In genomic region chr2:45540942-45541341, GRCh38 we compare ENCODE assay signal across 28 cellular contexts.
"Had no signal": no experiment of that assay in that cellular context is flagged by ENCODE, and none has a peak within 500 bp of the region (broad histone marks: within the 10 kb centered on the region; RNA-seq: fewer than 3 reads in every experiment).

No MANE protein-coding gene starts in this region.

- FAIRE-seq: colon had no signal

- H3K4me1 ChIP-seq: gastrocnemius medialis, left lung, psoas muscle, tibial nerve, upper lobe of left lung, uterus had no signal

- H3K36me3 ChIP-seq: ovary, uterus had no signal

- H3K9me3 ChIP-seq: gastrocnemius medialis, thoracic aorta, uterus had no signal

- H3K27me3 Mint-ChIP-seq: naive B cell; stimulated activated naive B cell treated with anti-CD40 and anti-IgM and Interleukin-4, amounts not matched to agents 10 μg/mL and 1 μg/mL and 100 μg/mL, for 72 hours; stimulated activated naive CD8-positive, alpha-beta T cell treated with anti-CD3 and anti-CD28 coated beads, Interleukin-15, Interleukin-2, amounts not matched to agents 100 ng/mL and 50 ng/mL, for 24 hours had no signal

- H3K4me1 Mint-ChIP-seq: mesothelial cell of epicardium, naive B cell, nephron progenitor cell had no signal

- H3K27ac Mint-ChIP-seq: mesothelial cell of epicardium; naive B cell; nephron progenitor cell; stimulated activated naive B cell treated with anti-CD40 and anti-IgM and Interleukin-4, amounts not matched to agents 10 μg/mL and 1 μg/mL and 100 μg/mL, for 72 hours; stimulated activated naive CD8-positive, alpha-beta T cell treated with anti-CD3 and anti-CD28 coated beads, Interleukin-15, Interleukin-2, amounts not matched to agents 100 ng/mL and 50 ng/mL, for 24 hours had no signal

- DNase-seq: dorsolateral prefrontal cortex; effector CD4-positive, alpha-beta T cell; foreskin fibroblast; gastrocnemius medialis; head of caudate nucleus; left cardiac atrium; mesenchymal stem cell; mucosa of descending colon; naive B cell; nephron progenitor cell; occipital lobe; ovary; psoas muscle; right cardiac atrium; stimulated activated CD4-positive, alpha-beta T cell treated with anti-CD3 and anti-CD28 coated beads, Interleukin-15, amount 100 ng/mL, for 24 hours; stimulated activated CD4-positive, alpha-beta T cell treated with anti-CD3 and anti-CD28 coated beads, Interleukin-2, amount 100 ng/mL, for 48 hours; stimulated activated naive B cell treated with anti-CD40 and anti-IgM and Interleukin-4, amounts not matched to agents 10 μg/mL and 1 μg/mL and 100 μg/mL, for 72 hours; uterus had no signal

- ATAC-seq: esophagus mucosa; gastrocnemius medialis; left cardiac atrium; left lung; mucosa of descending colon; psoas muscle; right cardiac atrium; stimulated activated naive B cell treated with anti-CD40 and anti-IgM and Interleukin-4, amounts not matched to agents 10 μg/mL and 1 μg/mL and 100 μg/mL, for 72 hours had no signal

- H3K27me3 ChIP-seq: dorsolateral prefrontal cortex, gastrocnemius medialis, left lung, ovary, tibial nerve, upper lobe of left lung, uterus had no signal

- H3K4me3 ChIP-seq: dorsolateral prefrontal cortex, gastrocnemius medialis, left lung, mucosa of descending colon, ovary, psoas muscle, skin epidermis, thoracic aorta, tibial nerve, upper lobe of left lung, uterus had no signal

- H3K27ac ChIP-seq: dorsolateral prefrontal cortex, epithelial cell of prostate, gastrocnemius medialis, left lung, ovary, psoas muscle, skin epidermis, thoracic aorta, tibial nerve, upper lobe of left lung, uterus had no signal

- H3K4me3 Mint-ChIP-seq: mesothelial cell of epicardium; naive B cell; nephron progenitor cell; stimulated activated naive B cell treated with anti-CD40 and anti-IgM and Interleukin-4, amounts not matched to agents 10 μg/mL and 1 μg/mL and 100 μg/mL, for 72 hours; stimulated activated naive CD8-positive, alpha-beta T cell treated with anti-CD3 and anti-CD28 coated beads, Interleukin-15, Interleukin-2, amounts not matched to agents 100 ng/mL and 50 ng/mL, for 24 hours had no signal
